1 cellular context compared by ENCODE assay signal in the genomic region with DNA sequence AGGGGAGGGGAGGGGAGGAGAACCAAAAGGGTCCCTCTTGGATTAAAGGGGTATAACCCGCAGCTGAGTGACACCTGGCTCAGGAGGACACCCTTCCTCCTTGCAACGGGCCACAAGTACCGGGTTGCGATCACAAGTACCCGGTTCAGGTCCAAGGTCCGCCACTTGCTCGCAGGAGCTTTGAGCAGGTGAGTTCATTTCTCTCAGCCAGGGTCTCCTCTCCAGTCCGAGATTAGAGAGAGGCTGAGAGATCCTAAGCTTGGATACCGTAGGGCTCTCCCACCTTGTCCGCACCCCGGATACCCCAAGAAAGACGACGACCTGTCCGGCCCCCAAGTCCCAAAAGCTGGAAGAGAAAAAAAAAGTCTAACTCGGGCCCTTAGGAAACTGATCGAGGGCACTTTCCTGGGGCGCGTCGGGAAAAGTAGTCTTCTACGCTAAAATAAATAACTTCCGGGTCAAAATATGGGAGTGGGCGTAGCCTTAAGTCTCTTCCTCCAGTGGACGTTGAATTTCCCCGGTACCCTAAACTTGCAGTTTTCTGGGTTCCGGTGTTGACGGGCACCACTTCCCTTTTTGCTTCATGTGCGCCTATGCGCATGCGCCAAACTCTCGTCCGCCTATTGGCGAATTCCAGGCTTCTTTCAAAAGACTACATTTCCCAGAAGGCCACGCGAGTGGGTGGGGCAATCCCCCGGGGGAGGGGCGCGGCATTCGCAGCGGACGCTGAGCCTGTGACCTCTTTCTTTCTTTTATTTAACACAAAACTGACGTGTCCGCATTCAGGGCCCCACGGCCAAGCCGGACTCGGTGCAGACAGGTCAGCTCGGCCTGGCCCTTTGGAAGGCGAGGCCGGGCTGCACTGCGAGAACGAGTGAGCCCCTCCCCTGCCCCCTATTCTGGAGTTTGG.
TF ChIP-seq lines count a peak whose summit lies in the region.

No MANE protein-coding gene starts in this region.

TF ChIP-seq in endothelial cell of umbilical vein, 7 proteins besides CTCF, POLR2A, EP300 and RAD21:
- TF ChIP-seq FOS (IDR thresholded peaks at IDR 0.05; ENCODE audit: borderline replicate concordance, insufficient read depth, low read length): no peak
- peak; percentile 84 for TF ChIP-seq POLR2AphosphoS5 (IDR thresholded peaks at IDR 0.05; ENCODE audit: insufficient read depth, low read depth, low read length)
- TF ChIP-seq, protein P1, sequence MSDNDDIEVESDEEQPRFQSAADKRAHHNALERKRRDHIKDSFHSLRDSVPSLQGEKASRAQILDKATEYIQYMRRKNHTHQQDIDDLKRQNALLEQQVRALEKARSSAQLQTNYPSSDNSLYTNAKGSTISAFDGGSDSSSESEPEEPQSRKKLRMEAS (IDR thresholded peaks at IDR 0.05; ENCODE audit: insufficient read depth, insufficient read length): no peak
- TF ChIP-seq GATA2 (IDR thresholded peaks at IDR 0.05; ENCODE audit: insufficient read depth, insufficient read length, low read depth, low read length): no peak
- no peak for TF ChIP-seq MYC (IDR thresholded peaks at IDR 0.05; ENCODE audit: low read depth, low read length)
